Comparison of ENCODE assay signal across 7 cellular contexts in genomic region chrX:3703251-3703650, GRCh38. TPM values are rescaled to one million over a fixed set of nuclear protein-coding genes. Genes with fewer than 3 reads are reported as not detected.
DNase-seq lines count a peak whose midpoint lies in the region; ATAC-seq and TF ChIP-seq lines count a peak whose summit lies in the region.
"Not testable (repeated sequence)": the region's sequence is repeated elsewhere in the genome, so short reads cannot be mapped to it uniquely, and the experiment has no call there.

No MANE protein-coding gene starts in this region.

- H4K20me1 ChIP-seq in GM23338 (replicated peaks; ENCODE audit: insufficient read depth), result not testable (repeated sequence)

- H3K27ac Mint-ChIP-seq in CD4-positive, CD25-positive, alpha-beta regulatory T cell, result peak overlapping the region in 2 of 3 donors; percentile 74 to 75
- H3K27ac Mint-ChIP-seq in GM23338 (peak overlapping the region; percentile 63; the same call in 1 of the 2 replicates), T-helper 17 cell (peak overlapping the region; percentile 77), endodermal cell (peak overlapping the region; percentile 14), natural killer cell (peak overlapping the region in 1 of 2 donors; percentile 96)
- peak overlapping the region; percentile 76 for H3K27ac Mint-ChIP-seq in activated CD8-positive, alpha-beta T cell treated with anti-CD3 and anti-CD28 coated beads for 36 hours
- peak overlapping the region; percentile 65 for H3K27ac Mint-ChIP-seq in activated naive CD4-positive, alpha-beta T cell treated with anti-CD3 and anti-CD28 coated beads for 36 hours

- H3K79me2 ChIP-seq in GM23338 (replicated peaks; ENCODE audit: insufficient read depth), result peaks cover 61% of the 10 kb centered on the region

- not testable (repeated sequence) for H2AFZ ChIP-seq in GM23338

- ATAC-seq in CD4-positive, CD25-positive, alpha-beta regulatory T cell (ENCODE audit: low read depth in 2 of 2); GM23338; T-helper 17 cell; activated CD8-positive, alpha-beta T cell treated with anti-CD3 and anti-CD28 coated beads for 36 hours; natural killer cell: not testable (repeated sequence)

- WGBS in endodermal cell (ENCODE audit: insufficient coverage in 1 of 2, insufficient read length in 1 of 2), 2 experiments, result 92% methylated on average over 2 of the region's 3 CpGs; no CpG with 5 or more reads in 1 of the 2 experiments

- peaks cover 5 to 91% (median 28%) of the 10 kb centered on the region in 4 donors for H3K4me1 Mint-ChIP-seq in CD4-positive, CD25-positive, alpha-beta regulatory T cell
- peaks cover 24% of the 10 kb centered on the region for H3K4me1 Mint-ChIP-seq in GM23338
- peaks cover 20% of the 10 kb centered on the region for H3K4me1 Mint-ChIP-seq in T-helper 17 cell
- peaks cover 60% of the 10 kb centered on the region for H3K4me1 Mint-ChIP-seq in activated CD8-positive, alpha-beta T cell treated with anti-CD3 and anti-CD28 coated beads for 36 hours (ENCODE audit: low read depth)
- H3K4me1 Mint-ChIP-seq in activated naive CD4-positive, alpha-beta T cell treated with anti-CD3 and anti-CD28 coated beads for 36 hours (ENCODE audit: low read depth), result peaks cover 67% of the 10 kb centered on the region
- H3K4me1 Mint-ChIP-seq in endodermal cell, result peaks cover 22% of the 10 kb centered on the region
- peaks cover 26 to 70% of the 10 kb centered on the region in 2 donors for H3K4me1 Mint-ChIP-seq in natural killer cell

- not testable (repeated sequence) for H3K36me3 ChIP-seq in CD4-positive, CD25-positive, alpha-beta regulatory T cell (ENCODE audit: control insufficient read depth, insufficient read depth, low read length); GM23338 (ENCODE audit: insufficient read depth); endodermal cell (ENCODE audit: control insufficient read depth, insufficient read depth, low read length)

- H3K9me3 ChIP-seq in CD4-positive, CD25-positive, alpha-beta regulatory T cell (ENCODE audit: control insufficient read depth in 2 of 2, low read length in 2 of 2); T-helper 17 cell (ENCODE audit: control insufficient read depth, low read length, poor library complexity, severe bottlenecking); endodermal cell (ENCODE audit: control insufficient read depth, low read length): not testable (repeated sequence)

- not testable (repeated sequence) for H3F3A ChIP-seq in GM23338 (replicated peaks; ENCODE audit: low read depth)

- CTCF ChIA-PET in activated CD8-positive, alpha-beta T cell treated with anti-CD3 and anti-CD28 coated beads for 36 hours (lab: Charles Lee); activated naive CD4-positive, alpha-beta T cell treated with anti-CD3 and anti-CD28 coated beads for 36 hours (lab: Charles Lee): not testable (repeated sequence)

- H3K27me3 Mint-ChIP-seq in CD4-positive, CD25-positive, alpha-beta regulatory T cell; GM23338 (ENCODE audit: insufficient read depth, low read depth, poor library complexity); T-helper 17 cell; activated CD8-positive, alpha-beta T cell treated with anti-CD3 and anti-CD28 coated beads for 36 hours; activated naive CD4-positive, alpha-beta T cell treated with anti-CD3 and anti-CD28 coated beads for 36 hours (ENCODE audit: low read depth); endodermal cell (ENCODE audit: insufficient read depth); natural killer cell (ENCODE audit: low read depth in 2 of 2): not testable (repeated sequence)

- H3K27ac ChIP-seq in CD4-positive, CD25-positive, alpha-beta regulatory T cell (ENCODE audit: insufficient read depth, low read length, poor library complexity, severe bottlenecking); GM23338 (ENCODE audit: low read depth); endodermal cell (ENCODE audit: low read depth, low read length): not testable (repeated sequence)

- not testable (repeated sequence) for DNase-seq in CD4-positive, CD25-positive, alpha-beta regulatory T cell; GM23338 (ENCODE audit: low spot score); T-helper 17 cell; activated CD8-positive, alpha-beta T cell treated with anti-CD3 and anti-CD28 coated beads for 36 hours; activated naive CD4-positive, alpha-beta T cell treated with anti-CD3 and anti-CD28 coated beads for 36 hours; natural killer cell
- peak; percentile 53 for DNase-seq in endodermal cell

- H3K9me2 ChIP-seq in GM23338 (ENCODE audit: insufficient read depth), result not testable (repeated sequence)

- peak overlapping the region in 2 of 4 donors; percentile 31 to 77 for H3K4me3 Mint-ChIP-seq in CD4-positive, CD25-positive, alpha-beta regulatory T cell
- H3K4me3 Mint-ChIP-seq in GM23338; T-helper 17 cell; activated CD8-positive, alpha-beta T cell treated with anti-CD3 and anti-CD28 coated beads for 36 hours; activated naive CD4-positive, alpha-beta T cell treated with anti-CD3 and anti-CD28 coated beads for 36 hours; endodermal cell: not testable (repeated sequence)
- peak overlapping the region; percentile 4 for H3K4me3 Mint-ChIP-seq in natural killer cell

- H3K4me2 ChIP-seq in GM23338, result not testable (repeated sequence)

- H3K4me3 ChIP-seq in CD4-positive, CD25-positive, alpha-beta regulatory T cell (ENCODE audit: low read depth, low read length); GM23338; endodermal cell (ENCODE audit: low read length): not testable (repeated sequence)

- peaks cover 31% of the 10 kb centered on the region for H3K4me1 ChIP-seq in CD4-positive, CD25-positive, alpha-beta regulatory T cell (ENCODE audit: control insufficient read depth, insufficient read depth, low read length, poor library complexity, severe bottlenecking)
- not testable (repeated sequence) for H3K4me1 ChIP-seq in GM23338 (ENCODE audit: insufficient read depth); endodermal cell (ENCODE audit: control insufficient read depth, insufficient read depth, low read length)

- not testable (repeated sequence) for H3K9ac ChIP-seq in endodermal cell (ENCODE audit: extremely low read depth, low read length, poor library complexity, severe bottlenecking)

- intact Hi-C loops in activated CD8-positive, alpha-beta T cell treated with anti-CD3 and anti-CD28 coated beads for 36 hours (cut with micrococcal nuclease); activated naive CD4-positive, alpha-beta T cell treated with anti-CD3 and anti-CD28 coated beads for 36 hours (cut with micrococcal nuclease); natural killer cell (cut with micrococcal nuclease): not testable (repeated sequence)

- TF ChIP-seq CTCF in GM23338 (conservative IDR thresholded peaks at IDR 0.05; ENCODE audit: low read depth in 2 of 2); activated CD8-positive, alpha-beta T cell treated with anti-CD3 and anti-CD28 coated beads for 36 hours (IDR thresholded peaks at IDR 0.05); endodermal cell (conservative IDR thresholded peaks at IDR 0.05); natural killer cell (IDR thresholded peaks at IDR 0.05): not testable (repeated sequence)

- not testable (repeated sequence) for H3K9me3 Mint-ChIP-seq in CD4-positive, CD25-positive, alpha-beta regulatory T cell; GM23338; activated CD8-positive, alpha-beta T cell treated with anti-CD3 and anti-CD28 coated beads for 36 hours; activated naive CD4-positive, alpha-beta T cell treated with anti-CD3 and anti-CD28 coated beads for 36 hours; endodermal cell; natural killer cell

- POLR2A ChIA-PET in activated CD8-positive, alpha-beta T cell treated with anti-CD3 and anti-CD28 coated beads for 36 hours (lab: Charles Lee), result not testable (repeated sequence)

- peaks cover 29% of the 10 kb centered on the region for H3K36me3 Mint-ChIP-seq in CD4-positive, CD25-positive, alpha-beta regulatory T cell
- not testable (repeated sequence) for H3K36me3 Mint-ChIP-seq in GM23338 (ENCODE audit: low read depth); T-helper 17 cell (ENCODE audit: low read depth); natural killer cell
- H3K36me3 Mint-ChIP-seq in activated CD8-positive, alpha-beta T cell treated with anti-CD3 and anti-CD28 coated beads for 36 hours (ENCODE audit: low read depth), result peaks cover 48% of the 10 kb centered on the region
- peaks cover 18% of the 10 kb centered on the region for H3K36me3 Mint-ChIP-seq in activated naive CD4-positive, alpha-beta T cell treated with anti-CD3 and anti-CD28 coated beads for 36 hours (ENCODE audit: low read depth)
- peaks cover 40% of the 10 kb centered on the region for H3K36me3 Mint-ChIP-seq in endodermal cell (ENCODE audit: low read depth)

- H3K27me3 ChIP-seq in CD4-positive, CD25-positive, alpha-beta regulatory T cell (ENCODE audit: control insufficient read depth, insufficient read depth, low read length); GM23338 (ENCODE audit: insufficient read depth); endodermal cell (ENCODE audit: control insufficient read depth, insufficient read depth, low read length, poor library complexity, severe bottlenecking): not testable (repeated sequence)

RNA-seq across cellular contexts. Expression of gene PRKX, which starts 10.2 kb away (rescaled TPM):
- 103 TPM for total RNA-seq in CD4-positive, CD25-positive, alpha-beta regulatory T cell
- 10 to 100 TPM; 47.5 to 60.1 (median 55.9) TPM for polyA plus RNA-seq in CD4-positive, CD25-positive, alpha-beta regulatory T cell
- 43.5 and 71.8 TPM in 2 replicates for total RNA-seq in GM23338 (2014; rRNA removed; shearing (Covaris generic))
- 11.7 and 12.9 TPM in 2 replicates for polyA plus RNA-seq in GM23338 (2016; fragmentation: Nextera tagmentation; extraction: Ambion mirVana)
- 10 to 100 TPM; 69.5 to 73.9 TPM for total RNA-seq in T-helper 17 cell
- 10 to 100 TPM; 54.4 to 59.9 TPM for total RNA-seq in activated CD8-positive, alpha-beta T cell treated with anti-CD3 and anti-CD28 coated beads for 36 hours
- 10 to 100 TPM; 57.0 to 57.6 TPM for total RNA-seq in activated naive CD4-positive, alpha-beta T cell treated with anti-CD3 and anti-CD28 coated beads for 36 hours
- total RNA-seq in endodermal cell, result 10 to 100 TPM; 24.7 to 73.7 TPM
- 27.5 TPM for polyA plus RNA-seq in endodermal cell (2013, experiment 1 of 2)
- polyA plus RNA-seq in endodermal cell (2013, experiment 2 of 2), result 24.8 TPM
- 100 to 1,000 TPM in 1 of 3 donors, 10 to 100 TPM in 2; 44.9 to 131 (median 97.6) TPM for total RNA-seq in natural killer cell
